8 cellular contexts compared by ENCODE assay signal in genomic region chr3:124986153-124987143, GRCh38. TPM values are rescaled to one million over a fixed set of nuclear protein-coding genes. Genes with fewer than 3 reads are reported as not detected.
DNase-seq lines count a peak whose midpoint lies in the region; ATAC-seq, FAIRE-seq and TF ChIP-seq lines count a peak whose summit lies in the region.

No MANE protein-coding gene starts in this region.

- peaks cover 6% of the 10 kb centered on the region; the same call in 1 of the 2 replicates for H4K20me1 ChIP-seq in IMR-90 (ENCODE audit: insufficient read depth, low read length)

- in situ Hi-C loops in IMR-90 (cut with MboI; ENCODE audit: low sequenced_read_pairs), result loop anchor here (25.0 kb wide), 1 partner anchor 601 kb away; the partner anchor contains the start of gene OSBPL11

- H2BK15ac ChIP-seq in IMR-90 (ENCODE audit: low read depth, low read length), result peak overlapping the region; percentile 54

- peak overlapping the region; percentile 45 for H2AK5ac ChIP-seq in IMR-90 (ENCODE audit: low read depth, low read length)

- no peak overlapping the region for H2AK9ac ChIP-seq in IMR-90 (replicated peaks; ENCODE audit: low read depth, low read length, poor library complexity)

- peak overlapping the region; percentile 93 for H2BK20ac ChIP-seq in IMR-90 (ENCODE audit: low read depth, low read length)

- H3K4me1 ChIP-seq in IMR-90 (ENCODE audit: control insufficient read depth, insufficient read depth, low read length) (peaks cover 15% of the 10 kb centered on the region), mesodermal cell (ENCODE audit: control insufficient read depth, insufficient read depth, low read length, poor library complexity, severe bottlenecking) (peaks cover 39% of the 10 kb centered on the region)

- FAIRE-seq in bronchial epithelial cell (lab: Jason Lieb, UNC), result no peak

- ATAC-seq in IMR-90 (ENCODE audit: low read depth) (peak; percentile 73), HG03135 (IDR thresholded peaks at IDR 0.05; ENCODE audit: unreplicated experiment) (no peak), HG02840 (IDR thresholded peaks at IDR 0.05; ENCODE audit: low FRiP score, unreplicated experiment) (no peak)
- no peak for ATAC-seq in activated naive CD4-positive, alpha-beta T cell treated with anti-CD3 and anti-CD28 coated beads, Interleukin-2, amount 50 U/mL, for 72 hours

- no peak overlapping the region for H3K4me3 ChIP-seq in IMR-90 (ENCODE audit: insufficient read depth, low read depth, low read length)
- H3K4me3 ChIP-seq in bronchial epithelial cell (ENCODE audit: low read depth, low read length), result no peak overlapping the region
- H3K4me3 ChIP-seq in mesodermal cell (ENCODE audit: extremely low read depth, insufficient read depth, low read length, poor library complexity, severe bottlenecking), result no peak overlapping the region

- TF ChIP-seq POLR2A in IMR-90 (IDR thresholded peaks at IDR 0.05; ENCODE audit: low read depth, low read length), result no peak

- H3K27ac Mint-ChIP-seq in activated naive CD4-positive, alpha-beta T cell treated with anti-CD3 and anti-CD28 coated beads, Interleukin-2, amount 50 U/mL, for 72 hours, result peak overlapping the region in 1 of 2 donors; percentile 62

- peak overlapping the region; percentile 78 for H3K14ac ChIP-seq in IMR-90 (replicated peaks; ENCODE audit: low read depth, low read length)

- H3K27me3 ChIP-seq in IMR-90 (ENCODE audit: control insufficient read depth, insufficient read depth, low read length) (no peaks in the 10 kb centered on the region), bronchial epithelial cell (ENCODE audit: control insufficient read depth, insufficient read depth, low read length) (no peaks in the 10 kb centered on the region)

- peak overlapping the region; percentile 40; the same call in 1 of the 2 replicates for H3K56ac ChIP-seq in IMR-90 (ENCODE audit: extremely low read depth, insufficient read depth, low read length)

- H2BK120ac ChIP-seq in IMR-90 (ENCODE audit: low read depth, low read length), result peak overlapping the region; percentile 91

- H3K9me3 Mint-ChIP-seq in activated naive CD4-positive, alpha-beta T cell treated with anti-CD3 and anti-CD28 coated beads, Interleukin-2, amount 50 U/mL, for 72 hours, result no peaks in the 10 kb centered on the region

- CTCF ChIA-PET in IMR-90 (lab: Yijun Ruan, JAX), result interaction anchor here (0.6 kb wide), 1 partner anchor 21 kb away, joined by 3 read pairs; no protein-coding TSS in a partner anchor

- peak overlapping the region; percentile 91 for H2BK5ac ChIP-seq in IMR-90 (ENCODE audit: low read depth, low read length, poor library complexity, severe bottlenecking)

- peak overlapping the region; percentile 82 for H3K4ac ChIP-seq in IMR-90 (ENCODE audit: low read depth, low read length)

- peak overlapping the region; percentile 73 for H3K27ac ChIP-seq in IMR-90 (ENCODE audit: insufficient read depth, low read length)
- peak overlapping the region; percentile 92 for H3K27ac ChIP-seq in mesodermal cell (ENCODE audit: low read depth, low read length, severe bottlenecking)

- no CpG with 5 or more reads among the region's 7 CpGs for WGBS in IMR-90 (ENCODE audit: extremely low coverage in 2 of 2, insufficient read length in 1 of 2), 2 experiments
- 59 to 83% methylated on average over 3 to 4 of the region's 7 CpGs for WGBS in mesodermal cell (ENCODE audit: insufficient coverage in 2 of 2), 2 experiments

- dilution Hi-C loops in IMR-90 (cut with HindIII; ENCODE audit: low sequenced_read_pairs, unreplicated experiment), result no loop called here

- peak overlapping the region; percentile 63 for H4K5ac ChIP-seq in IMR-90 (ENCODE audit: low read depth, low read length)

- H3K9me3 ChIP-seq in IMR-90 (ENCODE audit: control insufficient read depth, insufficient read depth, low read length) (no peaks in the 10 kb centered on the region), mesodermal cell (ENCODE audit: control insufficient read depth, low read length) (no peaks in the 10 kb centered on the region)

- TF ChIP-seq CTCF in AG09319 (IDR thresholded peaks at IDR 0.05; ENCODE audit: low read depth, low read length), result peak; percentile 44
- TF ChIP-seq CTCF in IMR-90 (conservative IDR thresholded peaks at IDR 0.05; ENCODE audit: low read depth, low read length), result peak; percentile 41
- TF ChIP-seq CTCF in bronchial epithelial cell (IDR thresholded peaks at IDR 0.05; ENCODE audit: insufficient read depth, low read length, severe bottlenecking), result peak; percentile 32

- peaks cover 12% of the 10 kb centered on the region for H3K9me1 ChIP-seq in IMR-90 (ENCODE audit: insufficient read depth, low read length)

- H2AFZ ChIP-seq in IMR-90 (replicated peaks; ENCODE audit: low read length, poor library complexity), result peak overlapping the region; percentile 24

- peaks cover 0 to 7% of the 10 kb centered on the region in 2 donors for H3K36me3 Mint-ChIP-seq in activated naive CD4-positive, alpha-beta T cell treated with anti-CD3 and anti-CD28 coated beads, Interleukin-2, amount 50 U/mL, for 72 hours

- H4K8ac ChIP-seq in IMR-90 (ENCODE audit: low read depth in 2 of 2, low read length in 2 of 2), result peak overlapping the region in 1 of 2 experiments; percentile 90; a peak in 3 of 4 replicates

- intact Hi-C loops in IMR-90 (cut with micrococcal nuclease), result loop anchor here (1.0 to 10.0 kb wide), 3 partner anchors 58 to 422 kb away; no protein-coding TSS in a partner anchor

- peaks cover 12 to 30% of the 10 kb centered on the region in 2 experiments for H3K79me1 ChIP-seq in IMR-90 (ENCODE audit: low read depth in 1 of 2, low read length in 2 of 2)

- H3K4me2 ChIP-seq in IMR-90 (ENCODE audit: low read depth, low read length), result peak overlapping the region; percentile 33; the same call in 1 of the 2 replicates

- peak overlapping the region; percentile 62 for H3K18ac ChIP-seq in IMR-90 (ENCODE audit: low read depth, low read length)

- POLR2A ChIA-PET in IMR-90 (lab: Charles Lee; ENCODE audit: unreplicated experiment), result no interaction called here

- no peak overlapping the region for H3K9ac ChIP-seq in IMR-90 (ENCODE audit: low read depth, low read length)

- peak; percentile 57 for DNase-seq in AG09319 (ENCODE audit: extremely low read depth, low read depth)
- DNase-seq in IMR-90, result peak; percentile 96
- DNase-seq in bronchial epithelial cell (ENCODE audit: low read depth), result peak; percentile 91
- DNase-seq in activated naive CD4-positive, alpha-beta T cell treated with anti-CD3 and anti-CD28 coated beads, Interleukin-2, amount 50 U/mL, for 72 hours (ENCODE audit: low spot score in 2 of 2), result no peak
- DNase-seq in GM19240 (ENCODE audit: insufficient read length, low spot score), result no peak

- TF ChIP-seq RAD21 in IMR-90 (IDR thresholded peaks at IDR 0.05; ENCODE audit: low read length), result peak; percentile 27; the same call in 1 of the 2 replicates

- H3K36me3 ChIP-seq in IMR-90 (ENCODE audit: control insufficient read depth, insufficient read depth, low read length) (peaks cover 34% of the 10 kb centered on the region), bronchial epithelial cell (ENCODE audit: control insufficient read depth, insufficient read depth, low read length) (peaks cover 2% of the 10 kb centered on the region), mesodermal cell (ENCODE audit: control insufficient read depth, insufficient read depth, low read length) (peaks cover 70% of the 10 kb centered on the region)

- no TSS peak for BruUV-seq in IMR-90 (replicated peaks; lab: Mats Ljungman, UMichigan)

- peak overlapping the region; percentile 85 for H4K91ac ChIP-seq in IMR-90 (ENCODE audit: insufficient read depth, low read depth, low read length)

- H3K23ac ChIP-seq in IMR-90 (ENCODE audit: low read depth, low read length), result peak overlapping the region; percentile 73; the same call in 1 of the 2 replicates

TF ChIP-seq in IMR-90, 13 proteins besides CTCF, POLR2A, EP300 and RAD21:
- peak; percentile 64; the same call in 1 of the 2 replicates for TF ChIP-seq BHLHE40 (IDR thresholded peaks at IDR 0.05; ENCODE audit: low read depth, low read length)
- TF ChIP-seq RCOR1 (IDR thresholded peaks at IDR 0.05; ENCODE audit: insufficient replicate concordance, low read length), result peak; percentile 80
- no peak for TF ChIP-seq CHD1 (IDR thresholded peaks at IDR 0.05; ENCODE audit: low read depth, low read length)
- TF ChIP-seq USF2 (IDR thresholded peaks at IDR 0.05; ENCODE audit: low read depth, low read length), result peak; percentile 77
- TF ChIP-seq MAFK (IDR thresholded peaks at IDR 0.05; ENCODE audit: low read depth, low read length), result peak; percentile 12; the same call in 1 of the 2 replicates
- TF ChIP-seq SMC3 (IDR thresholded peaks at IDR 0.05; ENCODE audit: low read depth, low read length), result peak; percentile 42
- no peak for TF ChIP-seq RFX5 (IDR thresholded peaks at IDR 0.05; ENCODE audit: low read depth, low read length)
- TF ChIP-seq MXI1 (IDR thresholded peaks at IDR 0.05; ENCODE audit: borderline replicate concordance, low read depth, low read length), result 0 out of 2 replicates have a peak, but pooled peaks have one; percentile 35
- 0 out of 2 replicates have a peak, but pooled peaks have one; percentile 8 for TF ChIP-seq NFE2L2 (IDR thresholded peaks at IDR 0.05; ENCODE audit: low read depth, low read length)
- TF ChIP-seq FOS (IDR thresholded peaks at IDR 0.05; ENCODE audit: low read depth, low read length), result peak; percentile 96
- TF ChIP-seq MAZ (IDR thresholded peaks at IDR 0.05; ENCODE audit: borderline replicate concordance, low read depth, low read length), result no peak; the same call in 1 of the 2 replicates

RNA-seq across cellular contexts. Expression of gene MUC13, which starts 51.9 kb away (rescaled TPM):
- total RNA-seq in IMR-90 (2012; rRNA removed) (not detected in 2 replicates), bronchial epithelial cell (not detected in 2 replicates)
- not detected in 2 replicates for polyA plus RNA-seq in IMR-90 (2012; rRNA removed)
- polyA plus RNA-seq in IMR-90 (2012; cell fraction: cytosol; rRNA removed), result not detected in 2 replicates
- polyA plus RNA-seq in IMR-90 (2012; cell fraction: nucleus; rRNA removed; ENCODE audit: low replicate concordance), result 0.05 and 0.07 TPM in 2 replicates
- polyA plus RNA-seq in mesodermal cell (2013, experiment 1 of 2), result not detected
- polyA plus RNA-seq in mesodermal cell (2013, experiment 2 of 2), result not detected
- not detected for total RNA-seq in activated naive CD4-positive, alpha-beta T cell treated with anti-CD3 and anti-CD28 coated beads, Interleukin-2, amount 50 U/mL, for 72 hours

Comparison
In these comparisons a context has a peak if more than half of its experiments do, and no peak if none do; other contexts are left out.
1. DNase-seq: peak in AG09319 (single experiment), IMR-90 (single experiment) and bronchial epithelial cell (single experiment); none in activated naive CD4-positive, alpha-beta T cell treated with anti-CD3 and anti-CD28 coated beads, Interleukin-2, amount 50 U/mL, for 72 hours (0 of 2) and GM19240 (single experiment).
2. Peak in every context shown above with its lines, with median percentiles within 50 percentile points of each other: CTCF ChIP-seq.